In the genomic region with DNA sequence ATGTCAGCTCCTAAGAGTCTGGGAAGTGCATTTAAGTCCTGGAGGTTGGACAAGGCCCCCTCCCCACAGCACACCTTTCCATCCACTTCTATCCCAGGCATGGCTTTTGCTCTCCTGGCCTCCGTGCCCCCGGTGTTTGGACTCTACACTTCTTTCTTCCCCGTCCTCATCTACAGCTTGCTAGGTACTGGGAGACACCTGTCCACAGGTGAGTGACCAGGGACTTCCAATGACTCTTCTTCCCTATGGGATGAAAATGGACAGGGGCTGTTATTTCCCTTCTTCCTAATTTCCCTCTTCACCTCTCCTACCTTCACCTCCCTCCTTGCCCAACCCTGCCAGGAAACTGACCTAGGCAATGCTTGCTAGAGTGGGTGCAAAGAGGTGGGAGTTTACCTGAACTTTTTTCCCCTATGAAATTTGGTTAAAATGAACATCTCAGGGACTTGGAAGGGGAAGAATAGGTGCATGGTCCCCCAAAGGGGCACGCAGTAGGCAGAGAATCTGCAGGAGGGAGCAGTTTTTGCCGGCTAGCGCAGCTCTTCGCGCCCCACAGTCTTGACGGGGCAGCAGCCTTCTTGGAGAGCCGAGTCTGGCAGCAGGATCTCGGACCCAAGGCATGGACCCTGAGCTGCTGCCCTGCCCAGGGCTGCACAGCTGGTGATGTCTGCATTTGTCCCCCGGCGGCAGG, we compare ENCODE assay signal across 12 cellular contexts. TPM values are rescaled to one million over a fixed set of nuclear protein-coding genes. Genes with fewer than 3 reads are reported as not detected.
A peak's percentile ranks its signal among the peaks of the same experiment; 100 is the strongest.
DNase-seq lines count a peak whose midpoint lies in the region; ATAC-seq and TF ChIP-seq lines count a peak whose summit lies in the region.
"Had no signal": no experiment of that assay in that cellular context is flagged by ENCODE, and none has a peak within 500 bp of the region (broad histone marks: within the 10 kb centered on the region; RNA-seq: fewer than 3 reads in every experiment).

No MANE protein-coding gene starts in this region.

- no peak overlapping the region for H3K9ac ChIP-seq in iPS-15b (ENCODE audit: low read depth, low read length)

- H3K4me1 ChIP-seq in right cardiac atrium (ENCODE audit: control insufficient read depth, insufficient read depth, low read length) (no peaks in the 10 kb centered on the region), right atrium auricular region (peaks cover 0 to 34% of the 10 kb centered on the region in 2 donors), iPS-15b (ENCODE audit: control insufficient read depth, insufficient read depth, low read length) (peaks cover 5% of the 10 kb centered on the region)

- TF ChIP-seq CTCF in right atrium auricular region (IDR thresholded peaks at IDR 0.05) (no peak), activated B cell treated with CpG ODN at 0.5 μM for 24 hours (IDR thresholded peaks at IDR 0.05) (no peak)

- POLR2A ChIA-PET in activated B cell treated with CpG ODN at 0.5 μM for 24 hours (lab: Charles Lee) = interaction anchor here (0.6 to 2.5 kb wide), 3 partner anchors 37 to 133 kb away, joined by 3 to 14 read pairs (median 8); no protein-coding TSS in a partner anchor

- H3K27ac Mint-ChIP-seq in activated B cell treated with CpG ODN at 0.5 μM for 24 hours = no peak overlapping the region
- H3K27ac Mint-ChIP-seq in stimulated activated naive CD8-positive, alpha-beta T cell treated with anti-CD3 and anti-CD28 coated beads, Interleukin-15, amount 100 ng/mL, for 72 hours = no peak overlapping the region

- no peaks in the 10 kb centered on the region for H3K36me3 ChIP-seq in right atrium auricular region
- H3K36me3 ChIP-seq in iPS-15b (ENCODE audit: control insufficient read depth, insufficient read depth, low read length) = no peaks in the 10 kb centered on the region
- H3K36me3 ChIP-seq: suprapubic skin had no signal

- H3K27me3 ChIP-seq in right cardiac atrium (ENCODE audit: control insufficient read depth, insufficient read depth) = no peaks in the 10 kb centered on the region
- H3K27me3 ChIP-seq in right atrium auricular region = peaks cover 11 to 14% of the 10 kb centered on the region in 2 donors
- H3K27me3 ChIP-seq in iPS-15b (ENCODE audit: control insufficient read depth, insufficient read depth, low read length) = peaks cover 99% of the 10 kb centered on the region

- 43% methylated on average over 13 of the region's 13 CpGs for WGBS in right cardiac atrium

- peak overlapping the region; percentile 77 for H3K4me3 Mint-ChIP-seq in activated B cell treated with CpG ODN at 0.5 μM for 24 hours
- peak overlapping the region; percentile 77 to 80 for H3K4me3 Mint-ChIP-seq in stimulated activated naive CD8-positive, alpha-beta T cell treated with anti-CD3 and anti-CD28 coated beads, Interleukin-15, amount 100 ng/mL, for 72 hours

- ATAC-seq in right cardiac atrium (no peak), activated B cell treated with CpG ODN at 0.5 μM for 24 hours (ENCODE audit: low read depth) (no peak), left lobe of liver (no peak)
- ATAC-seq in stimulated activated naive CD8-positive, alpha-beta T cell treated with anti-CD3 and anti-CD28 coated beads, Interleukin-15, amount 100 ng/mL, for 72 hours = no peak

- H3K27me3 Mint-ChIP-seq in activated B cell treated with CpG ODN at 0.5 μM for 24 hours = peaks cover 69% of the 10 kb centered on the region
- peaks cover 100% of the 10 kb centered on the region for H3K27me3 Mint-ChIP-seq in stimulated activated naive CD8-positive, alpha-beta T cell treated with anti-CD3 and anti-CD28 coated beads, Interleukin-15, amount 100 ng/mL, for 72 hours

- H3K9me3 ChIP-seq in right cardiac atrium (ENCODE audit: control insufficient read depth, low read length) (no peaks in the 10 kb centered on the region), right atrium auricular region (no peaks in the 10 kb centered on the region), iPS-15b (ENCODE audit: control insufficient read depth, insufficient read depth, low read length) (no peaks in the 10 kb centered on the region)
- H3K9me3 ChIP-seq: suprapubic skin had no signal

- no peaks in the 10 kb centered on the region for H3K36me3 Mint-ChIP-seq in activated B cell treated with CpG ODN at 0.5 μM for 24 hours (ENCODE audit: low read depth)

- CTCF ChIA-PET in activated B cell treated with CpG ODN at 0.5 μM for 24 hours (lab: Charles Lee) = interaction anchor here (0.9 to 8.4 kb wide), 6 partner anchors 8 to 162 kb away, joined by 3 to 126 read pairs (median 5); partner anchors contain the start of genes B4GALNT1 and GLI1

- H3K4me1 Mint-ChIP-seq in activated B cell treated with CpG ODN at 0.5 μM for 24 hours = peaks cover 38% of the 10 kb centered on the region
- peaks cover 34% of the 10 kb centered on the region for H3K4me1 Mint-ChIP-seq in stimulated activated naive CD8-positive, alpha-beta T cell treated with anti-CD3 and anti-CD28 coated beads, Interleukin-15, amount 100 ng/mL, for 72 hours

- H3K27ac ChIP-seq in right cardiac atrium (ENCODE audit: low read length) (no peak overlapping the region), right atrium auricular region (no peak overlapping the region)
- H3K27ac ChIP-seq: C4-2B, HL-60, PC-9, suprapubic skin had no signal

- intact Hi-C loops in right cardiac atrium (cut with DNase I) (loop anchor here in 3 of 4 donors (2.0 to 10.0 kb wide), 3 partner anchors 36 to 156 kb away; no protein-coding TSS in a partner anchor), activated B cell treated with CpG ODN at 0.5 μM for 24 hours (cut with micrococcal nuclease) (loop anchor here (10.0 kb wide), 1 partner anchor 396 kb away; the partner anchor contains the start of gene SHMT2)

- DNase-seq in right cardiac atrium (no peak), right atrium auricular region (ENCODE audit: low spot score) (no peak), activated B cell treated with CpG ODN at 0.5 μM for 24 hours (no peak), KG1 (lab: John Stamatoyannopoulos, UW) (no peak), NCI-H1092 (lab: John Stamatoyannopoulos, UW) (no peak), left lobe of liver (ENCODE audit: low spot score) (no peak)
- no peak for DNase-seq in stimulated activated naive CD8-positive, alpha-beta T cell treated with anti-CD3 and anti-CD28 coated beads, Interleukin-15, amount 100 ng/mL, for 72 hours
- DNase-seq: PC-9 had no signal

- H3K4me3 ChIP-seq in right cardiac atrium (ENCODE audit: low read length) = peak overlapping the region; percentile 12
- H3K4me3 ChIP-seq in right atrium auricular region = peak overlapping the region in 1 of 2 donors; percentile 51
- H3K4me3 ChIP-seq in iPS-15b (ENCODE audit: low read depth, low read length) = peak overlapping the region; percentile 52
- H3K4me3 ChIP-seq: PC-9 had no signal

- H3K9me3 Mint-ChIP-seq in activated B cell treated with CpG ODN at 0.5 μM for 24 hours = no peaks in the 10 kb centered on the region
- H3K9me3 Mint-ChIP-seq in stimulated activated naive CD8-positive, alpha-beta T cell treated with anti-CD3 and anti-CD28 coated beads, Interleukin-15, amount 100 ng/mL, for 72 hours = no peaks in the 10 kb centered on the region

RNA-seq across cellular contexts. Expression of gene ARHGEF25, which starts 9.2 kb away (rescaled TPM):
- total RNA-seq in right cardiac atrium (10 to 100 TPM; 14.0 to 22.6 (median 18.1) TPM), right atrium auricular region (10 to 100 TPM in 1 of 2 donors, 1 to 10 TPM in 1; 7.4 to 11.0 TPM), activated B cell treated with CpG ODN at 0.5 μM for 24 hours (not detected in 2 replicates), left lobe of liver (1.5 TPM)
- 21.3 TPM for polyA plus RNA-seq in right cardiac atrium

RNA-seq across cellular contexts. Expression of gene B4GALNT1, which starts 12.6 kb away (rescaled TPM):
- total RNA-seq in right cardiac atrium = 1 to 10 TPM; 1.2 to 2.5 (median 2.2) TPM
- polyA plus RNA-seq in right cardiac atrium = 3.3 TPM
- total RNA-seq in right atrium auricular region = 1 to 10 TPM; 3.5 to 4.4 TPM
- 0.31 and 0.51 TPM in 2 replicates for total RNA-seq in activated B cell treated with CpG ODN at 0.5 μM for 24 hours
- 0.60 TPM for total RNA-seq in left lobe of liver

RNA-seq across cellular contexts. Expression of gene DTX3, which starts 15.8 kb away (rescaled TPM):
- total RNA-seq in right cardiac atrium (10 to 100 TPM; 29.3 to 44.6 (median 38.1) TPM), right atrium auricular region (10 to 100 TPM; 22.3 to 32.5 TPM), activated B cell treated with CpG ODN at 0.5 μM for 24 hours (3.7 and 3.9 TPM in 2 replicates), left lobe of liver (2.2 TPM)
- 28.9 TPM for polyA plus RNA-seq in right cardiac atrium

RNA-seq across cellular contexts. Expression of gene PIP4K2C, which starts 29.4 kb away (rescaled TPM):
- total RNA-seq in right cardiac atrium (10 to 100 TPM; 14.9 to 17.1 (median 15.6) TPM), right atrium auricular region (10 to 100 TPM; 22.1 to 25.2 TPM), activated B cell treated with CpG ODN at 0.5 μM for 24 hours (16.5 and 17.9 TPM in 2 replicates), left lobe of liver (11.8 TPM)
- polyA plus RNA-seq in right cardiac atrium = 8.7 TPM
